Comparison of ENCODE assay signal across 13 cellular contexts in genomic region chr12:52287816-52288785, GRCh38. TPM values are rescaled to one million over a fixed set of nuclear protein-coding genes. Genes with fewer than 3 reads are reported as not detected.
A peak's percentile ranks its signal among the peaks of the same experiment; 100 is the strongest.
DNase-seq lines count a peak whose midpoint lies in the region; ATAC-seq, FAIRE-seq and TF ChIP-seq lines count a peak whose summit lies in the region.
"Not testable (repeated sequence)": the region's sequence is repeated elsewhere in the genome, so short reads cannot be mapped to it uniquely, and the experiment has no call there.
"Had no signal": no experiment of that assay in that cellular context is flagged by ENCODE, and none has a peak within 500 bp of the region (broad histone marks: within the 10 kb centered on the region; RNA-seq: fewer than 3 reads in every experiment).

No MANE protein-coding gene starts in this region.

- intact Hi-C loops in K562 (cut with micrococcal nuclease); natural killer cell (cut with micrococcal nuclease): not testable (repeated sequence)

- peak overlapping the region; percentile 78 for H3K4me3 Mint-ChIP-seq in natural killer cell

- not testable (repeated sequence) for H3K27me3 ChIP-seq in BLaER1
- peaks cover 0 to 21% of the 10 kb centered on the region in 2 experiments; a peak in 2 of 5 replicates for H3K27me3 ChIP-seq in K562 (ENCODE audit: control insufficient read depth in 2 of 2, insufficient read depth in 2 of 2, low read length in 2 of 2)

- TF ChIP-seq RAD21 in K562 (CRISPR knock-in tag; conservative IDR thresholded peaks at IDR 0.05 in 1 of 2, IDR thresholded peaks at IDR 0.05 in 1 of 2): not testable (repeated sequence)

- in situ Hi-C loops in K562 (cut with MboI): not testable (repeated sequence)

- not testable (repeated sequence) for TF ChIP-seq POLR2A in K562 (conservative IDR thresholded peaks at IDR 0.05)

- DNase-seq in RCC 7860 (ENCODE audit: low spot score) (peak; percentile 24), natural killer cell (peak; percentile 36)
- DNase-seq in K562 (ENCODE audit: extremely low read depth in 1 of 4, low spot score in 3 of 4): not testable (repeated sequence)

- not testable (repeated sequence) for H3K9ac ChIP-seq in BLaER1; K562 (ENCODE audit: insufficient read depth in 1 of 2, low read depth in 2 of 2, low read length in 2 of 2)

- not testable (repeated sequence) for H3K27ac ChIP-seq in BLaER1; K562 (ENCODE audit: extremely low read depth, low read depth, low read length)

- not testable (repeated sequence) for H3K36me3 ChIP-seq in BLaER1; K562 (ENCODE audit: control insufficient read depth, insufficient read depth, low read length)

- H3K79me2 ChIP-seq in K562 (ENCODE audit: control insufficient read depth, insufficient read depth, low read length): not testable (repeated sequence)

- TF ChIP-seq CTCF in K562 (IDR thresholded peaks at IDR 0.05 in 2 of 3, conservative IDR thresholded peaks at IDR 0.05 in 1 of 3; ENCODE audit: insufficient read depth in 2 of 3, low read depth in 1 of 3, low read length in 3 of 3); natural killer cell (IDR thresholded peaks at IDR 0.05): not testable (repeated sequence)

- CTCF ChIA-PET in K562 (lab: Yijun Ruan, JAX; ENCODE audit: low intra/inter-chr PET ratio): not testable (repeated sequence)

- POLR2A ChIA-PET in K562 (lab: Yijun Ruan, JAX): not testable (repeated sequence)

- not testable (repeated sequence) for TF ChIP-seq EP300 in K562 (IDR thresholded peaks at IDR 0.05; ENCODE audit: low read length)

- peaks cover 10% of the 10 kb centered on the region for H3K4me1 ChIP-seq in BLaER1
- not testable (repeated sequence) for H3K4me1 ChIP-seq in K562 (replicated peaks in 1 of 2; ENCODE audit: control insufficient read depth in 2 of 2, insufficient read depth in 2 of 2, low read length in 2 of 2)

- H3K9me1 ChIP-seq in K562 (ENCODE audit: control insufficient read depth, insufficient read depth, low read length): not testable (repeated sequence)

- not testable (repeated sequence) for H3K9me3 Mint-ChIP-seq in natural killer cell

- peak; percentile 51 for ATAC-seq in GM18517 (IDR thresholded peaks at IDR 0.05; ENCODE audit: unreplicated experiment)
- ATAC-seq in GM19467 (IDR thresholded peaks at IDR 0.05; ENCODE audit: unreplicated experiment): peak; percentile 91
- peak; percentile 72 for ATAC-seq in HG02623 (IDR thresholded peaks at IDR 0.05; ENCODE audit: unreplicated experiment)
- ATAC-seq in HG03378 (IDR thresholded peaks at IDR 0.05; ENCODE audit: unreplicated experiment): peak; percentile 51
- ATAC-seq in K562: peak; percentile 75
- peak; percentile 92 to 99 (median 97) for ATAC-seq in natural killer cell

- not testable (repeated sequence) for H3K36me3 Mint-ChIP-seq in natural killer cell

- BruUV-seq in K562 (replicated peaks; lab: Mats Ljungman, UMichigan): not testable (repeated sequence)

- 0% methylated on average over 16 of the region's 17 CpGs for WGBS in K562 (ENCODE audit: insufficient coverage, low coverage, missing lambda C conversion rate)

- H4K20me1 ChIP-seq in BLaER1; K562 (replicated peaks; ENCODE audit: control insufficient read depth, insufficient read depth, low read length): not testable (repeated sequence)

- H2AFZ ChIP-seq in K562 (ENCODE audit: low read depth, low read length): not testable (repeated sequence)

- H3K9me3 ChIP-seq in BLaER1; K562 (replicated peaks; ENCODE audit: control insufficient read depth, insufficient read depth, low read depth, low read length): not testable (repeated sequence)

- not testable (repeated sequence) for H3K27me3 Mint-ChIP-seq in natural killer cell (ENCODE audit: low read depth in 2 of 2)

- H3K27ac Mint-ChIP-seq in natural killer cell: peak overlapping the region; percentile 68 to 80

- not testable (repeated sequence) for FAIRE-seq in RCC 7860 (lab: Jason Lieb, UNC); K562 (lab: Jason Lieb, UNC)

- not testable (repeated sequence) for H3K4me3 ChIP-seq in BLaER1, K562

- H3K4me1 Mint-ChIP-seq in natural killer cell: peaks cover 25 to 26% of the 10 kb centered on the region in 2 donors

- peak overlapping the region; percentile 59 for H3K4me2 ChIP-seq in BLaER1
- not testable (repeated sequence) for H3K4me2 ChIP-seq in K562 (ENCODE audit: insufficient read depth, low read length)

RNA-seq across cellular contexts. Expression of gene KRT81, which starts 3.2 kb away (rescaled TPM):
- total RNA-seq in K562 (2011; cell fraction: chromatin; rRNA removed; ENCODE audit: low replicate concordance): not detected in 2 replicates
- total RNA-seq in K562 (2011; cell fraction: nucleolus; rRNA removed): not detected in 2 replicates
- total RNA-seq in K562 (2011; cell fraction: nucleoplasm; rRNA removed): not detected in 2 replicates
- total RNA-seq in K562 (2014; rRNA removed) (not detected in 2 replicates), K562 (2014; rRNA removed; fragmentation: Illumina TruSeq; extraction: Trizol) (not detected in 2 replicates), K562 (2015; rRNA removed; fragmentation: Illumina TruSeq; extraction: Trizol) (not detected in 2 replicates), K562 (2021) (0.25 and 0.27 TPM in 2 replicates), natural killer cell (1 to 10 TPM in 2 of 3 donors, under 1 TPM in 1; 0.28 to 1.4 (median 1.3) TPM)
- polyA plus RNA-seq in K562 (2011; rRNA removed) (not detected in 2 replicates), K562 (2014; fragmentation: Illumina TruSeq; extraction: Trizol) (not detected in 2 replicates), K562 (2014; fragmentation: Nextera tagmentation; extraction: Ambion mirVana) (not detected), K562 (2014; rRNA removed) (not detected in 2 replicates)
- not detected in 2 replicates for polyA plus RNA-seq in K562 (2011; cell fraction: cytosol; rRNA removed)
- not detected in 2 replicates for polyA plus RNA-seq in K562 (2011; cell fraction: nucleus; rRNA removed)
- 0.47 TPM in 1 of 2 replicates, not detected in the other for polyA plus RNA-seq in K562 (2012)
- not detected in 2 replicates for polyA minus RNA-seq in K562 (2011; rRNA and poly(A)+ RNA removed)
- polyA minus RNA-seq in K562 (2011; cell fraction: cytosol; rRNA and poly(A)+ RNA removed): not detected in 2 replicates
- not detected in 2 replicates for polyA minus RNA-seq in K562 (2011; cell fraction: nucleus; rRNA and poly(A)+ RNA removed)
- total RNA-seq: CD4-positive, alpha-beta T cell; urinary bladder had no signal
- polyA plus RNA-seq: urinary bladder had no signal

RNA-seq across cellular contexts. Expression of gene KRT86, which starts 13.7 kb away (rescaled TPM):
- not detected in 2 replicates for total RNA-seq in K562 (2011; cell fraction: chromatin; rRNA removed; ENCODE audit: low replicate concordance)
- not detected in 2 replicates for total RNA-seq in K562 (2011; cell fraction: nucleolus; rRNA removed)
- not detected in 2 replicates for total RNA-seq in K562 (2011; cell fraction: nucleoplasm; rRNA removed)
- total RNA-seq in K562 (2014; rRNA removed) (not detected in 2 replicates), K562 (2014; rRNA removed; fragmentation: Illumina TruSeq; extraction: Trizol) (not detected in 2 replicates), K562 (2015; rRNA removed; fragmentation: Illumina TruSeq; extraction: Trizol) (not detected in 2 replicates), K562 (2021) (not detected in 2 replicates), natural killer cell (1 to 10 TPM; 2.0 to 3.6 (median 2.7) TPM)
- polyA plus RNA-seq in K562 (2011; rRNA removed) (not detected in 2 replicates), K562 (2014; fragmentation: Illumina TruSeq; extraction: Trizol) (not detected in 2 replicates), K562 (2014; fragmentation: Nextera tagmentation; extraction: Ambion mirVana) (not detected), K562 (2014; rRNA removed) (not detected in 2 replicates)
- polyA plus RNA-seq in K562 (2011; cell fraction: cytosol; rRNA removed): not detected in 2 replicates
- polyA plus RNA-seq in K562 (2011; cell fraction: nucleus; rRNA removed): not detected in 2 replicates
- 0.14 TPM in 1 of 2 replicates, not detected in the other for polyA plus RNA-seq in K562 (2012)
- not detected in 2 replicates for polyA minus RNA-seq in K562 (2011; rRNA and poly(A)+ RNA removed)
- polyA minus RNA-seq in K562 (2011; cell fraction: cytosol; rRNA and poly(A)+ RNA removed): not detected in 2 replicates
- polyA minus RNA-seq in K562 (2011; cell fraction: nucleus; rRNA and poly(A)+ RNA removed): not detected in 2 replicates
- total RNA-seq: CD4-positive, alpha-beta T cell; SK-MEL-5; urinary bladder had no signal

RNA-seq across cellular contexts. Expression of gene KRT83, which starts 33.1 kb away (rescaled TPM):
- not detected in 2 replicates for total RNA-seq in K562 (2011; cell fraction: chromatin; rRNA removed; ENCODE audit: low replicate concordance)
- not detected in 2 replicates for total RNA-seq in K562 (2011; cell fraction: nucleolus; rRNA removed)
- not detected in 2 replicates for total RNA-seq in K562 (2011; cell fraction: nucleoplasm; rRNA removed)
- total RNA-seq in K562 (2014; rRNA removed) (not detected in 2 replicates), K562 (2014; rRNA removed; fragmentation: Illumina TruSeq; extraction: Trizol) (not detected in 2 replicates), K562 (2015; rRNA removed; fragmentation: Illumina TruSeq; extraction: Trizol) (not detected in 2 replicates), K562 (2021) (not detected in 2 replicates), natural killer cell (not detected)
- polyA plus RNA-seq in K562 (2011; rRNA removed) (not detected in 2 replicates), K562 (2014; fragmentation: Illumina TruSeq; extraction: Trizol) (not detected in 2 replicates), K562 (2014; fragmentation: Nextera tagmentation; extraction: Ambion mirVana) (not detected), K562 (2014; rRNA removed) (not detected in 2 replicates)
- polyA plus RNA-seq in K562 (2011; cell fraction: cytosol; rRNA removed): not detected in 2 replicates
- not detected in 2 replicates for polyA plus RNA-seq in K562 (2011; cell fraction: nucleus; rRNA removed)
- polyA plus RNA-seq in K562 (2012): not detected in 2 replicates
- not detected in 2 replicates for polyA minus RNA-seq in K562 (2011; rRNA and poly(A)+ RNA removed)
- polyA minus RNA-seq in K562 (2011; cell fraction: cytosol; rRNA and poly(A)+ RNA removed): not detected in 2 replicates
- polyA minus RNA-seq in K562 (2011; cell fraction: nucleus; rRNA and poly(A)+ RNA removed): not detected in 2 replicates
- total RNA-seq: CD4-positive, alpha-beta T cell; LHCN-M2; SK-MEL-5; urinary bladder had no signal
- polyA plus RNA-seq: esophagus, urinary bladder had no signal

RNA-seq across cellular contexts. Expression of gene KRT7, which starts 55.1 kb away (rescaled TPM):
- not detected in 2 replicates for total RNA-seq in K562 (2011; cell fraction: chromatin; rRNA removed; ENCODE audit: low replicate concordance)
- not detected in 2 replicates for total RNA-seq in K562 (2011; cell fraction: nucleolus; rRNA removed)
- total RNA-seq in K562 (2011; cell fraction: nucleoplasm; rRNA removed): not detected in 2 replicates
- total RNA-seq in K562 (2014; rRNA removed) (not detected in 2 replicates), K562 (2014; rRNA removed; fragmentation: Illumina TruSeq; extraction: Trizol) (not detected in 2 replicates), K562 (2015; rRNA removed; fragmentation: Illumina TruSeq; extraction: Trizol) (not detected in 2 replicates), K562 (2021) (1.4 and 1.6 TPM in 2 replicates), natural killer cell (under 1 TPM in 1 of 3 donors, not detected in 2; 0.54 TPM)
- polyA plus RNA-seq in K562 (2011; rRNA removed) (not detected in 2 replicates), K562 (2014; fragmentation: Illumina TruSeq; extraction: Trizol) (not detected in 2 replicates), K562 (2014; fragmentation: Nextera tagmentation; extraction: Ambion mirVana) (not detected), K562 (2014; rRNA removed) (not detected in 2 replicates)
- not detected in 2 replicates for polyA plus RNA-seq in K562 (2011; cell fraction: cytosol; rRNA removed)
- not detected in 2 replicates for polyA plus RNA-seq in K562 (2011; cell fraction: nucleus; rRNA removed)
- not detected in 2 replicates for polyA plus RNA-seq in K562 (2012)
- polyA minus RNA-seq in K562 (2011; rRNA and poly(A)+ RNA removed): not detected in 2 replicates
- 3.6 and 12.1 TPM in 2 replicates for polyA minus RNA-seq in K562 (2011; cell fraction: cytosol; rRNA and poly(A)+ RNA removed)
- polyA minus RNA-seq in K562 (2011; cell fraction: nucleus; rRNA and poly(A)+ RNA removed): 1.7 and 2.2 TPM in 2 replicates
- total RNA-seq: CD4-positive, alpha-beta T cell; SK-MEL-5 had no signal
